ENCODE assay signal across 17 cellular contexts in the genomic region with DNA sequence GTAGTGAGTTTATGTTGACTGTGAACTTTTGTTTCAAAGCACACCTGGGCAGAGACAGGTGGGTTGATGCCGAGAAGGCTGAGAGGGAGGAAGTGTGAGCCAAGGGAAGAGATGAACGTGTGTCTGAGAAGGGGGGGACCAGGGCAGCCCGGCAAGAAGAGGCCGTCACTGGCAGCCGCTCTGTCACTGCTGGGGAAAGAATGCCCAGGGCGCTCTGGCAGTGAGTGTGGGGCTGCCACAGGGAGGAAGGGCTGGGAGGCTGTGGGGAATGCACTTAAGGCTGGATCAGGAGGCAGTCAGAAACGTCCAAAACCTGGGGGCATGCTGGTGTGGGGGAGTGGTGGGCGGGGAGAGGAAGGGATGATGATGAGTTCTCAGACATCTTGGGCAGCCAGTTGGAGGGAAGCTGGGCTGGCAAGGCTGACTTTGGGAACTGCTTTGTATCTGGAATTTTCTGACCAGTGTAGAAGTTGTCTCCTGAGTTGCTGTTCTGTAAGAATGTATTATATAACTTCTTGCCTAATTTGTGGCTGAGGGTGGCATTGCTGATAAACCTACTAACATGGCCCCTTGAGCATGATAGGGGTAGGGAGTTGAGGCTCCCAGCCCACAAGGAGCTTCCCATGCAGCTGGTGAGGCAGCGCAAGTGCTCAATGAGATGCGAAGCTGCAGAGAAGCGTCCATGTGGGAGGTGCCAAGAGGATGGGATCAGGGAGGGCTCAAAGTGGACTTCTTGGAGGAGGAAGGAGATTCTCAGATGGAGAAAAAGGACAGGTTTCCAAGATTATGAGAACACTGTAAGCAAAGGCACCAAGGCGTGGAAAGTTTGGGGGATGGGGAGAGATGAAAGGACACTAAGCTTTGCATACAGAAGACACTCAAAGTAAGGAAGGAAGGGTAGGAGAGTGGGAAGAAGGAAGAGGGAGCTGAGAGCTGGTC.
DNase-seq lines count a peak whose midpoint lies in the region; ATAC-seq and TF ChIP-seq lines count a peak whose summit lies in the region.
"Had no signal": no experiment of that assay in that cellular context is flagged by ENCODE, and none has a peak within 500 bp of the region (broad histone marks: within the 10 kb centered on the region; RNA-seq: fewer than 3 reads in every experiment).

No MANE protein-coding gene starts in this region.

- DNase-seq in Caco-2 (peak in 1 of 2 experiments; percentile 37), OCI-M1 (lab: John Stamatoyannopoulos, UW) (peak; percentile 12), sciatic nerve (ENCODE audit: low spot score) (peak; percentile 50), AG20443 (ENCODE audit: low spot score) (no peak), glomerular visceral epithelial cell (ENCODE audit: extremely low spot score) (no peak), D341Med (ENCODE audit: low spot score) (no peak)
- DNase-seq: activated CD4-positive, alpha-beta memory T cell treated with anti-CD3 and anti-CD28 coated beads, Interleukin-2, amount 10 ng/mL, durations not matched to agents 7 days and 5 days; CD8-positive, alpha-beta memory T cell; effector memory CD4-positive, alpha-beta T cell; NCI-H2171 treated with DMSO at 0.1 percent for 48 hours; NK-92 treated with Interleukin-12 subunit alpha and Interleukin-12 subunit beta, amount 100 ng/mL, for 24 hours; SJCRH30; stimulated activated CD4-positive, alpha-beta T cell treated with anti-CD3 and anti-CD28 coated beads, Interleukin-12 subunit alpha, Interleukin-12 subunit beta, amount 100 ng/mL, for 4 hours; T1000 had no signal

- H3K36me3 ChIP-seq in Caco-2 (ENCODE audit: control insufficient read depth, insufficient read depth, low read length) (no peaks in the 10 kb centered on the region), liver (ENCODE audit: control insufficient read depth in 4 of 4, insufficient read depth in 3 of 4, low read depth in 1 of 4, low read length in 3 of 4) (no peaks in the 10 kb centered on the region)
- H3K36me3 ChIP-seq: SJCRH30 had no signal

- H3K4me1 ChIP-seq in Caco-2, result peaks cover 84% of the 10 kb centered on the region
- peaks cover 16 to 44% (median 31%) of the 10 kb centered on the region in 4 donors for H3K4me1 ChIP-seq in liver (ENCODE audit: control insufficient read depth in 4 of 4, insufficient read depth in 4 of 4, low read length in 3 of 4)
- H3K4me1 ChIP-seq: parathyroid adenoma had no signal

- WGBS in liver, result 90% methylated on average over 12 of the region's 12 CpGs

- intact Hi-C loops in Caco-2 (cut with micrococcal nuclease; ENCODE audit: unreplicated experiment) (loop anchor here (2.0 to 5.0 kb wide), 2 partner anchors 49 to 110 kb away; no protein-coding TSS in a partner anchor), sciatic nerve (cut with DNase I) (loop anchor here (5.0 kb wide), 1 partner anchor 250 kb away; the partner anchor contains the start of gene ZFP36L2)

- no peak for ATAC-seq in sciatic nerve

- CTCF ChIA-PET in Caco-2 (lab: Charles Lee), result interaction anchor here (0.8 to 1.7 kb wide), 12 partner anchors 20 to 249 kb away, joined by 3 to 8 read pairs (median 3); partner anchors contain the start of gene ZFP36L2

- peaks cover 19% of the 10 kb centered on the region for H3K36me3 Mint-ChIP-seq in Caco-2 (ENCODE audit: insufficient read depth, unreplicated experiment)
- H3K36me3 Mint-ChIP-seq: brain; CD8-positive, alpha-beta memory T cell had no signal

- TF ChIP-seq RAD21 in liver (IDR thresholded peaks at IDR 0.05), result no peak

- H3K27ac ChIP-seq in liver (ENCODE audit: low read depth in 1 of 2, low read length in 2 of 2), result peak overlapping the region; percentile 29 to 45
- H3K27ac ChIP-seq: parathyroid adenoma, SJCRH30 had no signal

- H3K9ac ChIP-seq in liver (ENCODE audit: low read depth in 1 of 2, low read length in 2 of 2), result no peak overlapping the region
- H3K9ac ChIP-seq: parathyroid adenoma had no signal

- H3K4me1 Mint-ChIP-seq in Caco-2 (ENCODE audit: low read depth, unreplicated experiment), result peaks cover 67% of the 10 kb centered on the region

- H3K27me3 Mint-ChIP-seq in Caco-2 (ENCODE audit: insufficient read depth, unreplicated experiment), result no peaks in the 10 kb centered on the region

- TF ChIP-seq CTCF in Caco-2 (IDR thresholded peaks at IDR 0.05; ENCODE audit: insufficient read depth in 1 of 2, low read depth in 1 of 2, low read length in 1 of 2, severe bottlenecking in 1 of 2, unreplicated experiment in 1 of 2) (no peak), liver (IDR thresholded peaks at IDR 0.05; ENCODE audit: low read depth, low read length, missing input control) (no peak)

- H3K27me3 ChIP-seq in Caco-2 (replicated peaks; ENCODE audit: control insufficient read depth, insufficient read depth, low read length), result no peaks in the 10 kb centered on the region
- H3K27me3 ChIP-seq in liver (ENCODE audit: control insufficient read depth in 4 of 4, insufficient read depth in 4 of 4, low read length in 3 of 4), result no peaks in the 10 kb centered on the region
- H3K27me3 ChIP-seq: SJCRH30 had no signal

- no TSS peak for BruUV-seq in Caco-2 (replicated peaks; lab: Mats Ljungman, UMichigan)

- peaks cover 12% of the 10 kb centered on the region for H3K9me3 Mint-ChIP-seq in Caco-2 (ENCODE audit: unreplicated experiment)
- H3K9me3 Mint-ChIP-seq: activated CD4-positive, alpha-beta memory T cell treated with anti-CD3 and anti-CD28 coated beads, Interleukin-2, amount 10 ng/mL, durations not matched to agents 7 days and 5 days; CD8-positive, alpha-beta memory T cell had no signal

- H3K27ac Mint-ChIP-seq in Caco-2 (ENCODE audit: unreplicated experiment), result peak overlapping the region; percentile 84
- H3K27ac Mint-ChIP-seq: activated CD4-positive, alpha-beta memory T cell treated with anti-CD3 and anti-CD28 coated beads, Interleukin-2, amount 10 ng/mL, durations not matched to agents 7 days and 5 days had no signal

- H3K4me3 ChIP-seq in Caco-2 (ENCODE audit: low read depth, low read length), result no peak overlapping the region
- H3K4me3 ChIP-seq in liver (ENCODE audit: low read depth in 1 of 3, low read length in 3 of 3), result no peak overlapping the region
- H3K4me3 ChIP-seq: SJCRH30 had no signal

- H3K4me3 Mint-ChIP-seq in Caco-2 (ENCODE audit: unreplicated experiment), result peak overlapping the region; percentile 45
- H3K4me3 Mint-ChIP-seq: activated CD4-positive, alpha-beta memory T cell treated with anti-CD3 and anti-CD28 coated beads, Interleukin-2, amount 10 ng/mL, durations not matched to agents 7 days and 5 days; brain; CD8-positive, alpha-beta memory T cell had no signal

- POLR2A ChIA-PET in Caco-2 (lab: Charles Lee), result interaction anchor here (0.9 to 1.3 kb wide), 5 partner anchors 74 to 249 kb away, joined by 3 to 11 read pairs (median 4); partner anchors contain the start of gene ZFP36L2

- H3K9me3 ChIP-seq in Caco-2 (peaks cover 7% of the 10 kb centered on the region), liver (ENCODE audit: control insufficient read depth in 4 of 4, low read length in 3 of 4) (no peaks in the 10 kb centered on the region)
- H3K9me3 ChIP-seq: SJCRH30 had no signal

TF ChIP-seq in liver, 16 proteins besides CTCF, POLR2A, EP300 and RAD21 (continues in another document):
- TF ChIP-seq YY1 (IDR thresholded peaks at IDR 0.05) (no peak), SP1 (IDR thresholded peaks at IDR 0.05) (no peak), JUND (IDR thresholded peaks at IDR 0.05) (no peak), EGR1 (IDR thresholded peaks at IDR 0.05; ENCODE audit: low read depth in 2 of 2) (no peak), ATF3 (IDR thresholded peaks at IDR 0.05) (no peak), HNF4G (IDR thresholded peaks at IDR 0.05) (no peak), RXRA (IDR thresholded peaks at IDR 0.05) (no peak), TAF1 (conservative IDR thresholded peaks at IDR 0.05) (no peak), MAX (IDR thresholded peaks at IDR 0.05) (no peak), HNF4A (conservative IDR thresholded peaks at IDR 0.05) (no peak), GABPA (IDR thresholded peaks at IDR 0.05 in 1 of 2, conservative IDR thresholded peaks at IDR 0.05 in 1 of 2) (no peak)
- TF ChIP-seq, protein P1, sequence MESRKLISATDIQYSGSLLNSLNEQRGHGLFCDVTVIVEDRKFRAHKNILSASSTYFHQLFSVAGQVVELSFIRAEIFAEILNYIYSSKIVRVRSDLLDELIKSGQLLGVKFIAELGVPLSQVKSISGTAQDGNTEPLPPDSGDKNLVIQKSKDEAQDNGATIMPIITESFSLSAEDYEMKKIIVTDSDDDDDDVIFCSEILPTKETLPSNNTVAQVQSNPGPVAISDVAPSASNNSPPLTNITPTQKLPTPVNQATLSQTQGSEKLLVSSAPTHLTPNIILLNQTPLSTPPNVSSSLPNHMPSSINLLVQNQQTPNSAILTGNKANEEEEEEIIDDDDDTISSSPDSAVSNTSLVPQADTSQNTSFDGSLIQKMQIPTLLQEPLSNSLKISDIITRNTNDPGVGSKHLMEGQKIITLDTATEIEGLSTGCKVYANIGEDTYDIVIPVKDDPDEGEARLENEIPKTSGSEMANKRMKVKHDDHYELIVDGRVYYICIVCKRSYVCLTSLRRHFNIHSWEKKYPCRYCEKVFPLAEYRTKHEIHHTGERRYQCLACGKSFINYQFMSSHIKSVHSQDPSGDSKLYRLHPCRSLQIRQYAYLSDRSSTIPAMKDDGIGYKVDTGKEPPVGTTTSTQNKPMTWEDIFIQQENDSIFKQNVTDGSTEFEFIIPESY (IDR thresholded peaks at IDR 0.05), result no peak

Comparison
In these comparisons a context has a peak if more than half of its experiments do, and no peak if none do; other contexts are left out.
1. DNase-seq: peak in OCI-M1 (single experiment) and sciatic nerve (single experiment); none in AG20443 (single experiment), glomerular visceral epithelial cell (single experiment) and D341Med (single experiment).